In the genomic region with DNA sequence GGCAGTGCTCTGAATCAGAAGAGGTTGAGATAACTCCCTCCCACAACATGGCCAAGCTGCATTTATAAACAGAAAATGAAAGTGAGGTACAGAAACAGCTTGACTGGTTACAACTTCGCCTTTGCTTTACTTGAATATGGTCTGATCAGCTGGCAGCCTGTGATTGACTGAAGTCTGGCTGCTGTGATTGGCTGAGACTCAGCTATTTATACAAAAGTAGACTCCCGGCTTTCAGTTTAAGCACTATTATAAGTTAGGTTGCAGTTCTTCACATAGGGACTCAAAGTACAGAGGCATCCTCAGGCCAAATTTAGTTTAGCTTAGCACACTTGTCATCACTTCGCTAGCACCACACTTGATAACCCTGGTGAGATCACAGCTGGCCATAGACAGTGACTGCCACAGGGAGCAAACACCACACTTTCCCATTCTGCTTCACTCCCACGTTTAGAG, we compare ENCODE assay signal across 8 cellular contexts.
A peak's percentile ranks its signal among the peaks of the same experiment; 100 is the strongest.
DNase-seq lines count a peak whose midpoint lies in the region; ATAC-seq and TF ChIP-seq lines count a peak whose summit lies in the region.

No MANE protein-coding gene starts in this region.

- no peaks in the 10 kb centered on the region for H4K20me1 ChIP-seq in SK-N-SH (ENCODE audit: insufficient read depth)

- H3K4me2 ChIP-seq in SK-N-SH = peak overlapping the region; percentile 48

- H3K9me3 ChIP-seq in SK-N-SH = no peaks in the 10 kb centered on the region
- no peaks in the 10 kb centered on the region for H3K9me3 ChIP-seq in SJCRH30 (replicated peaks)

- H3K9ac ChIP-seq in SK-N-SH = no peak overlapping the region

- no peaks in the 10 kb centered on the region for H3K9me2 ChIP-seq in SK-N-SH

- H3K79me2 ChIP-seq in SK-N-SH (ENCODE audit: insufficient read depth) = no peaks in the 10 kb centered on the region

- H3K36me3 ChIP-seq in SK-N-SH (replicated peaks in 1 of 2; ENCODE audit: control insufficient read depth in 1 of 2, insufficient read depth in 2 of 2, low read length in 1 of 2) = no peaks in the 10 kb centered on the region
- no peaks in the 10 kb centered on the region for H3K36me3 ChIP-seq in SJCRH30

- H3K27ac ChIP-seq in SK-N-SH (ENCODE audit: low read depth in 2 of 2, low read length in 1 of 2) (no peak overlapping the region), SJCRH30 (no peak overlapping the region)

- CTCF ChIA-PET in activated CD4-positive, alpha-beta T cell treated with anti-CD3 and anti-CD28 coated beads for 36 hours (lab: Charles Lee) = no interaction called here
- CTCF ChIA-PET in SK-N-SH (lab: Yijun Ruan, JAX) = no interaction called here

- ATAC-seq in activated CD4-positive, alpha-beta T cell treated with anti-CD3 and anti-CD28 coated beads for 36 hours = peak; percentile 90
- ATAC-seq in HG02884 (IDR thresholded peaks at IDR 0.05; ENCODE audit: unreplicated experiment) (peak; percentile 99), left ventricle myocardium superior (peak; percentile 98)

- no peaks in the 10 kb centered on the region for H3K36me3 Mint-ChIP-seq in activated CD4-positive, alpha-beta T cell treated with anti-CD3 and anti-CD28 coated beads for 36 hours (ENCODE audit: low read depth)

- H3K27me3 ChIP-seq in SK-N-SH (ENCODE audit: insufficient read depth) (no peaks in the 10 kb centered on the region), SJCRH30 (no peaks in the 10 kb centered on the region)

- peak; percentile 16 for DNase-seq in activated CD4-positive, alpha-beta T cell treated with anti-CD3 and anti-CD28 coated beads for 36 hours
- DNase-seq in activated CD4-positive, alpha-beta T cell treated with anti-CD3 and anti-CD28 coated beads, Interleukin-2, amount 50 U/mL, for 1 hour = no peak
- DNase-seq in SK-N-SH = no peak
- peak; percentile 34 for DNase-seq in left ventricle myocardium superior
- DNase-seq in SJCRH30 = no peak
- no peak for DNase-seq in Kasumi-1 (lab: John Stamatoyannopoulos, UW)
- DNase-seq in stimulated activated CD8-positive, alpha-beta memory T cell treated with anti-CD3 and anti-CD28 coated beads, Interleukin-4, amount 100 ng/mL, for 48 hours = no peak

- H3F3A ChIP-seq in SK-N-SH (replicated peaks; ENCODE audit: insufficient read depth) = no peaks in the 10 kb centered on the region

- WGBS in SK-N-SH (ENCODE audit: low lambda C conversion rate) = 38% methylated on average over 4 of the region's 4 CpGs

- no peak for TF ChIP-seq RAD21 in SK-N-SH (IDR thresholded peaks at IDR 0.05; ENCODE audit: low read length)

- peaks cover 3% of the 10 kb centered on the region for H3K9me3 Mint-ChIP-seq in activated CD4-positive, alpha-beta T cell treated with anti-CD3 and anti-CD28 coated beads for 36 hours (ENCODE audit: low read depth)

- H3K4me1 Mint-ChIP-seq in activated CD4-positive, alpha-beta T cell treated with anti-CD3 and anti-CD28 coated beads for 36 hours = peaks cover 7% of the 10 kb centered on the region

- POLR2A ChIA-PET in activated CD4-positive, alpha-beta T cell treated with anti-CD3 and anti-CD28 coated beads for 36 hours (lab: Charles Lee) = no interaction called here
- POLR2A ChIA-PET in SK-N-SH (lab: Yijun Ruan, JAX) = no interaction called here

- no peak for TF ChIP-seq CTCF in SK-N-SH (IDR thresholded peaks at IDR 0.05)

- TF ChIP-seq EP300 in SK-N-SH (IDR thresholded peaks at IDR 0.05; ENCODE audit: borderline replicate concordance in 1 of 2, low read depth in 1 of 2, low read length in 1 of 2) = no peak

- no peaks in the 10 kb centered on the region; a peak in 1 of 4 replicates for H3K4me1 ChIP-seq in SK-N-SH (ENCODE audit: control insufficient read depth in 1 of 2, insufficient read depth in 2 of 2, low read depth in 1 of 2, low read length in 1 of 2)
- no peaks in the 10 kb centered on the region for H3K4me1 ChIP-seq in SJCRH30

- H3K4me3 ChIP-seq in SK-N-SH (ENCODE audit: low read depth in 2 of 2, low read length in 1 of 2) = peak overlapping the region in 1 of 2 experiments; percentile 40; a peak in 3 of 4 replicates
- no peak overlapping the region for H3K4me3 ChIP-seq in SJCRH30

- intact Hi-C loops in activated CD4-positive, alpha-beta T cell treated with anti-CD3 and anti-CD28 coated beads for 36 hours (cut with DNase I, micrococcal nuclease) = no loop called here
- intact Hi-C loops in left ventricle myocardium superior (cut with micrococcal nuclease) = no loop called here

- peaks cover 6% of the 10 kb centered on the region for H3K27me3 Mint-ChIP-seq in activated CD4-positive, alpha-beta T cell treated with anti-CD3 and anti-CD28 coated beads for 36 hours

- no peak overlapping the region for H3K4me3 Mint-ChIP-seq in activated CD4-positive, alpha-beta T cell treated with anti-CD3 and anti-CD28 coated beads for 36 hours

- peak overlapping the region; percentile 52 for H2AFZ ChIP-seq in SK-N-SH (ENCODE audit: low read depth)

- no peak overlapping the region for H3K27ac Mint-ChIP-seq in activated CD4-positive, alpha-beta T cell treated with anti-CD3 and anti-CD28 coated beads for 36 hours

TF ChIP-seq in SK-N-SH, 30 proteins besides CTCF, POLR2A, EP300 and RAD21:
- TF ChIP-seq GABPA (IDR thresholded peaks at IDR 0.05; ENCODE audit: low read depth) = no peak
- TF ChIP-seq, protein P1, sequence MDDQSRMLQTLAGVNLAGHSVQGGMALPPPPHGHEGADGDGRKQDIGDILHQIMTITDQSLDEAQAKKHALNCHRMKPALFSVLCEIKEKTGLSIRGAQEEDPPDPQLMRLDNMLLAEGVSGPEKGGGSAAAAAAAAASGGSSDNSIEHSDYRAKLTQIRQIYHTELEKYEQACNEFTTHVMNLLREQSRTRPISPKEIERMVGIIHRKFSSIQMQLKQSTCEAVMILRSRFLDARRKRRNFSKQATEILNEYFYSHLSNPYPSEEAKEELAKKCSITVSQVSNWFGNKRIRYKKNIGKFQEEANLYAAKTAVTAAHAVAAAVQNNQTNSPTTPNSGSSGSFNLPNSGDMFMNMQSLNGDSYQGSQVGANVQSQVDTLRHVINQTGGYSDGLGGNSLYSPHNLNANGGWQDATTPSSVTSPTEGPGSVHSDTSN (IDR thresholded peaks at IDR 0.05) = 0 out of 2 replicates have a peak, but pooled peaks have one; percentile 7

Comparison
In these comparisons a context has a peak if more than half of its experiments do, and no peak if none do; other contexts are left out.
1. DNase-seq: peak in activated CD4-positive, alpha-beta T cell treated with anti-CD3 and anti-CD28 coated beads for 36 hours (single experiment) and left ventricle myocardium superior (single experiment); none in activated CD4-positive, alpha-beta T cell treated with anti-CD3 and anti-CD28 coated beads, Interleukin-2, amount 50 U/mL, for 1 hour (single experiment), SK-N-SH (single experiment), SJCRH30 (0 of 2), Kasumi-1 (0 of 2) and stimulated activated CD8-positive, alpha-beta memory T cell treated with anti-CD3 and anti-CD28 coated beads, Interleukin-4, amount 100 ng/mL, for 48 hours (single experiment).
2. Peak in every context shown above with its lines, with median percentiles within 50 percentile points of each other: ATAC-seq.